8 cellular contexts compared by ENCODE assay signal in the genomic region with DNA sequence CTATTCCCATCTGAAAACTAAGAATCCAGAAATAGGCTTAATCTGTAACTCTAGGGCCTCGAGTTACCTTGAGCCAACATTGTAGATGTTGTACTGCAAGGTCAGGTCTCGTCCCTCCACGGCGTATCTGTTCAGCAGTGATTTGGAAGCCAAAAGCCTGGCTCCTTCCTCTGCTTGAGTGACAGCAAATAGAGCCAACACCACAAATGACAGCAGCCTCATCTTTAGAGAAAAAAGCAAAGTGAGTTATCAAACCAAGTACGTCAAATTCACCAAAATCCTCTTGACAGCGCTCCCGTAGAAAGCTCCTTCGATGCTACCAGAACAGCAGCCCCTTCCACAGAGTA. TPM values are rescaled to one million over a fixed set of nuclear protein-coding genes. Genes with fewer than 3 reads are reported as not detected.
A peak's percentile ranks its signal among the peaks of the same experiment; 100 is the strongest.
DNase-seq lines count a peak whose midpoint lies in the region; ATAC-seq and TF ChIP-seq lines count a peak whose summit lies in the region.

No MANE protein-coding gene starts in this region.

- H2AFZ ChIP-seq in GM23338 = no peak overlapping the region
- H2AFZ ChIP-seq in hepatocyte = no peak overlapping the region

- H3K27ac Mint-ChIP-seq in GM23338 = peak overlapping the region; percentile 44; the same call in 1 of the 2 replicates

- H3K27me3 ChIP-seq in GM23338 (ENCODE audit: insufficient read depth) (no peaks in the 10 kb centered on the region), hepatocyte (no peaks in the 10 kb centered on the region), skeletal muscle tissue (ENCODE audit: control insufficient read depth in 3 of 3, insufficient read depth in 3 of 3, low read length in 3 of 3) (no peaks in the 10 kb centered on the region)

- WGBS in hepatocyte (ENCODE audit: low lambda C conversion rate, missing lambda C conversion rate) = 49% methylated on average over 8 of the region's 8 CpGs

- H3K9me3 ChIP-seq in hepatocyte (ENCODE audit: low read depth) (no peaks in the 10 kb centered on the region), skeletal muscle tissue (ENCODE audit: control insufficient read depth in 3 of 3, low read length in 3 of 3) (no peaks in the 10 kb centered on the region)

- H3K4me3 Mint-ChIP-seq in GM23338 = peak overlapping the region; percentile 88

- H3K9me2 ChIP-seq in GM23338 (ENCODE audit: insufficient read depth) = no peaks in the 10 kb centered on the region
- no peaks in the 10 kb centered on the region for H3K9me2 ChIP-seq in hepatocyte (replicated peaks; ENCODE audit: insufficient read depth)

- H3K36me3 ChIP-seq in GM23338 (ENCODE audit: insufficient read depth) = peaks cover 32% of the 10 kb centered on the region
- H3K36me3 ChIP-seq in hepatocyte (replicated peaks; ENCODE audit: insufficient read depth, low read depth) = no peaks in the 10 kb centered on the region
- H3K36me3 ChIP-seq in skeletal muscle tissue (ENCODE audit: control insufficient read depth in 3 of 3, insufficient read depth in 3 of 3, low read length in 3 of 3) = peaks cover 7 to 17% (median 15%) of the 10 kb centered on the region in 3 donors

- H3K27ac ChIP-seq in GM23338 (ENCODE audit: low read depth) = no peak overlapping the region
- H3K27ac ChIP-seq in hepatocyte = peak overlapping the region; percentile 62
- peak overlapping the region; percentile 32 for H3K27ac ChIP-seq in skeletal muscle tissue (ENCODE audit: low read depth, low read length)

- DNase-seq in GM23338 (ENCODE audit: low spot score) (no peak), hepatocyte (ENCODE audit: low spot score) (no peak), NCI-H1694 treated with DMSO at 0.1 percent for 48 hours (lab: John Stamatoyannopoulos, UW) (no peak), kidney tubule cell (ENCODE audit: low spot score) (no peak), NCI-H2029 (lab: John Stamatoyannopoulos, UW) (no peak), iPS-NIHi11 (ENCODE audit: low spot score) (no peak)

- peaks cover 42% of the 10 kb centered on the region for H3K36me3 Mint-ChIP-seq in GM23338 (ENCODE audit: low read depth)

- peaks cover 8% of the 10 kb centered on the region for H3K4me1 Mint-ChIP-seq in GM23338

- H3F3A ChIP-seq in GM23338 (replicated peaks; ENCODE audit: low read depth) = peaks cover 13% of the 10 kb centered on the region; the same call in 1 of the 2 replicates

- H3K9me3 Mint-ChIP-seq in GM23338 = no peaks in the 10 kb centered on the region

- H3K4me1 ChIP-seq in GM23338 (ENCODE audit: insufficient read depth) (peaks cover 5% of the 10 kb centered on the region; the same call in 1 of the 2 replicates), hepatocyte (ENCODE audit: insufficient read depth) (peaks cover 10% of the 10 kb centered on the region), skeletal muscle tissue (ENCODE audit: control insufficient read depth in 3 of 3, insufficient read depth in 3 of 3, low read length in 3 of 3) (peaks cover 8 to 11% (median 10%) of the 10 kb centered on the region in 3 donors)

- H3K4me2 ChIP-seq in GM23338 (peak overlapping the region; percentile 94), hepatocyte (peak overlapping the region; percentile 80)

- peak overlapping the region; percentile 68 to 79 (median 79) for H3K9ac ChIP-seq in skeletal muscle tissue (ENCODE audit: low read depth in 1 of 3, low read length in 3 of 3)

- ATAC-seq in GM23338 = no peak

- H3K79me2 ChIP-seq in GM23338 (replicated peaks; ENCODE audit: insufficient read depth) (peaks cover 28% of the 10 kb centered on the region), hepatocyte (peaks cover 44% of the 10 kb centered on the region)

- H4K20me1 ChIP-seq in GM23338 (replicated peaks; ENCODE audit: insufficient read depth) = peaks cover 17% of the 10 kb centered on the region
- no peaks in the 10 kb centered on the region for H4K20me1 ChIP-seq in hepatocyte (ENCODE audit: insufficient read depth, poor library complexity, severe bottlenecking)

- H3K27me3 Mint-ChIP-seq in GM23338 (ENCODE audit: insufficient read depth, low read depth, poor library complexity) = peaks cover 10% of the 10 kb centered on the region

- peak overlapping the region; percentile 90 for H3K4me3 ChIP-seq in GM23338
- H3K4me3 ChIP-seq in WI38 (ENCODE audit: low read depth, low read length) = peak overlapping the region; percentile 90
- H3K4me3 ChIP-seq in hepatocyte = peak overlapping the region; percentile 65
- peak overlapping the region; percentile 83 to 94 (median 90) for H3K4me3 ChIP-seq in skeletal muscle tissue (ENCODE audit: low read length in 3 of 3)

- TF ChIP-seq CTCF in GM23338 (conservative IDR thresholded peaks at IDR 0.05; ENCODE audit: low read depth in 2 of 2) (no peak), WI38 (IDR thresholded peaks at IDR 0.05; ENCODE audit: low read depth, low read length) (no peak), hepatocyte (IDR thresholded peaks at IDR 0.05; ENCODE audit: poor library complexity) (no peak)

TF ChIP-seq in GM23338, 12 proteins besides CTCF, POLR2A, EP300 and RAD21 (continues in another document):
- TF ChIP-seq NANOG (IDR thresholded peaks at IDR 0.05; ENCODE audit: borderline replicate concordance) (no peak), JUNB (IDR thresholded peaks at IDR 0.05; ENCODE audit: unreplicated experiment) (no peak), CREB1 (CRISPR knock-in tag; IDR thresholded peaks at IDR 0.05; ENCODE audit: low read depth) (no peak)

RNA-seq across cellular contexts. Expression of a gene that starts 0.8 kb away (rescaled TPM):
- 270 and 291 TPM in 2 replicates for total RNA-seq in GM23338 (2014; rRNA removed; shearing (Covaris generic))
- 130 and 136 TPM in 2 replicates for polyA plus RNA-seq in GM23338 (2016; fragmentation: Nextera tagmentation; extraction: Ambion mirVana)
- total RNA-seq in hepatocyte = 393 and 416 TPM in 2 replicates
- polyA plus RNA-seq in hepatocyte = 326 and 360 TPM in 2 replicates
- 276 TPM for total RNA-seq in skeletal muscle tissue

RNA-seq across cellular contexts. Expression of a gene that starts 33.7 kb away (rescaled TPM):
- 28.4 and 30.5 TPM in 2 replicates for total RNA-seq in GM23338 (2014; rRNA removed; shearing (Covaris generic))
- polyA plus RNA-seq in GM23338 (2016; fragmentation: Nextera tagmentation; extraction: Ambion mirVana) = 10.0 and 11.2 TPM in 2 replicates
- total RNA-seq in hepatocyte = 35.3 and 37.8 TPM in 2 replicates
- 29.5 and 35.5 TPM in 2 replicates for polyA plus RNA-seq in hepatocyte
- 15.7 TPM for total RNA-seq in skeletal muscle tissue

RNA-seq across cellular contexts. Expression of a gene that starts 34.7 kb away (rescaled TPM):
- total RNA-seq in GM23338 (2014; rRNA removed; shearing (Covaris generic)) = 35.2 and 67.3 TPM in 2 replicates
- polyA plus RNA-seq in GM23338 (2016; fragmentation: Nextera tagmentation; extraction: Ambion mirVana) = 108 and 113 TPM in 2 replicates
- 48.5 and 73.1 TPM in 2 replicates for total RNA-seq in hepatocyte
- polyA plus RNA-seq in hepatocyte = 142 and 165 TPM in 2 replicates
- 35.0 TPM for total RNA-seq in skeletal muscle tissue

RNA-seq across cellular contexts. Expression of a gene that starts 41.0 kb away (rescaled TPM):
- total RNA-seq in GM23338 (2014; rRNA removed; shearing (Covaris generic)) = 21.3 and 30.0 TPM in 2 replicates
- 42.7 and 47.3 TPM in 2 replicates for polyA plus RNA-seq in GM23338 (2016; fragmentation: Nextera tagmentation; extraction: Ambion mirVana)
- total RNA-seq in hepatocyte = 71.1 and 77.9 TPM in 2 replicates
- 91.6 and 106 TPM in 2 replicates for polyA plus RNA-seq in hepatocyte
- total RNA-seq in skeletal muscle tissue = not detected

RNA-seq across cellular contexts. Expression of a gene that starts 41.6 kb away (rescaled TPM):
- 64.0 and 87.6 TPM in 2 replicates for total RNA-seq in GM23338 (2014; rRNA removed; shearing (Covaris generic))
- 21.2 and 23.0 TPM in 2 replicates for polyA plus RNA-seq in GM23338 (2016; fragmentation: Nextera tagmentation; extraction: Ambion mirVana)
- 36.5 and 46.9 TPM in 2 replicates for total RNA-seq in hepatocyte
- polyA plus RNA-seq in hepatocyte = 27.1 and 30.1 TPM in 2 replicates
- total RNA-seq in skeletal muscle tissue = 135 TPM
